In the genomic region with DNA sequence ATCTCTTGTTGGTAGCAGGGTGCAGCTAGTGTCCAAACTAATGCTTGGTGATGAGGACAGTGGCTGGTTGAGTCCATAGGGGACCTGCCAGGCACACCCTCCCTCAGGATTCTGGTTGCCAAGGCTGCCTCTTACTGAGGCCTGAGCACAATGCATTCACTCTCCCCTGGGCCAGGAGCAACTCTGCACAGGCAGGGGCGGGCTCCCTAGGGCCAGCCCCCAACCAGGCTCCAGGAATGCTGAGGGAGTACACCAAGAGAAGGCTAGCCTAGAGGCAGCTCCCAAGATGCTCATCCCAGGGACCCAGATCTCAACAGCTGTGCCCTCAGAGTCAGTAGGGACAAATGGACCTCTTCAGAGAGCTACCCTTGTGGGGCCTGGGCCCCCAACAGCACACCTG, we compare ENCODE assay signal across 19 cellular contexts.
"Had no signal": no experiment of that assay in that cellular context is flagged by ENCODE, and none has a peak within 500 bp of the region (broad histone marks: within the 10 kb centered on the region; RNA-seq: fewer than 3 reads in every experiment).

No MANE protein-coding gene starts in this region.

- H3K4me3 Mint-ChIP-seq: central memory CD8-positive, alpha-beta T cell; immature natural killer cell; natural killer cell treated with Interleukin-12 subunit alpha and Interleukin-12 subunit beta and Interleukin-15 and Interleukin-18, amount 100 ng/mL, for 72 hours had no signal

- H3K27ac ChIP-seq: esophagus squamous epithelium, gastroesophageal sphincter, skin epidermis, testis, tibial nerve had no signal

- H3K9me3 ChIP-seq: esophagus squamous epithelium, gastroesophageal sphincter, testis, tibial nerve had no signal

- H3K36me3 ChIP-seq: esophagus squamous epithelium, gastroesophageal sphincter, tibial nerve had no signal

- H3K4me1 ChIP-seq: esophagus squamous epithelium, gastroesophageal sphincter, testis had no signal

- H3K4me3 ChIP-seq: esophagus squamous epithelium, gastroesophageal sphincter, lung, skin epidermis, testis, tibial nerve had no signal

- DNase-seq: cortex of kidney; esophagus squamous epithelium; foreskin fibroblast; glutamatergic neuron; immature natural killer cell; left colon; left ventricle myocardium superior; midbrain; stimulated activated CD4-positive, alpha-beta T cell treated with anti-CD3 and anti-CD28 coated beads, Interleukin-2, amount 100 ng/mL, for 24 hours; stimulated activated CD4-positive, alpha-beta T cell treated with anti-CD3 and anti-CD28 coated beads, Interleukin-4, amount 100 ng/mL, for 4 hours; stimulated activated naive CD8-positive, alpha-beta T cell treated with anti-CD3 and anti-CD28 coated beads, Interleukin-15, Interleukin-2, amounts not matched to agents 100 U/mL and 50 U/mL, for 24 hours; testis had no signal

- H3K27ac Mint-ChIP-seq: immature natural killer cell had no signal

- H3K4me1 Mint-ChIP-seq: central memory CD8-positive, alpha-beta T cell; immature natural killer cell had no signal

- H3K27me3 ChIP-seq: esophagus squamous epithelium, gastroesophageal sphincter, testis, tibial nerve had no signal

- H3K9me3 Mint-ChIP-seq: central memory CD8-positive, alpha-beta T cell; immature natural killer cell; natural killer cell treated with Interleukin-12 subunit alpha and Interleukin-12 subunit beta and Interleukin-15 and Interleukin-18, amount 100 ng/mL, for 72 hours had no signal

- H3K27me3 Mint-ChIP-seq: central memory CD8-positive, alpha-beta T cell; natural killer cell treated with Interleukin-12 subunit alpha and Interleukin-12 subunit beta and Interleukin-15 and Interleukin-18, amount 100 ng/mL, for 72 hours had no signal

- ATAC-seq: gastroesophageal sphincter; left colon; left ventricle myocardium superior; natural killer cell treated with Interleukin-12 subunit alpha and Interleukin-12 subunit beta and Interleukin-15 and Interleukin-18, amount 100 ng/mL, for 72 hours; sciatic nerve had no signal

- H3K36me3 Mint-ChIP-seq: immature natural killer cell; natural killer cell treated with Interleukin-12 subunit alpha and Interleukin-12 subunit beta and Interleukin-15 and Interleukin-18, amount 100 ng/mL, for 72 hours had no signal
